Comparison of ENCODE assay signal across 8 cellular contexts in genomic region chr1:182604128-182604834, GRCh38. TPM values are rescaled to one million over a fixed set of nuclear protein-coding genes. Genes with fewer than 3 reads are reported as not detected.
DNase-seq lines count a peak whose midpoint lies in the region; ATAC-seq and TF ChIP-seq lines count a peak whose summit lies in the region.

RGS16 (minus strand) TSS chr1:182604389; CDS start chr1:182604259, 130 bp downstream.

- TF ChIP-seq CTCF in GM13976 (IDR thresholded peaks at IDR 0.05; ENCODE audit: borderline replicate concordance, control extremely low read depth, extremely low read depth, insufficient read depth, missing control alignments) (no peak), heart right ventricle (IDR thresholded peaks at IDR 0.05) (no peak), progenitor cell of endocrine pancreas (IDR thresholded peaks at IDR 0.05; ENCODE audit: unreplicated experiment) (no peak)

- H3K36me3 ChIP-seq in adipocyte (ENCODE audit: control insufficient read depth, insufficient read depth, low read length, severe bottlenecking), result peaks cover 15% of the 10 kb centered on the region
- peaks cover 0 to 28% (median 0%) of the 10 kb centered on the region in 9 donors for H3K36me3 ChIP-seq in heart right ventricle
- H3K36me3 ChIP-seq in urinary bladder (ENCODE audit: insufficient read depth), result no peaks in the 10 kb centered on the region

- in situ Hi-C loops in GM13976 (cut with MboI; ENCODE audit: low sequenced_read_pairs, unreplicated experiment), result no loop called here

- peak; percentile 90 for ATAC-seq in HG02798 (IDR thresholded peaks at IDR 0.05; ENCODE audit: poor library complexity, unreplicated experiment)
- ATAC-seq in T-cell (replicated peaks in 1 of 4), result peak; percentile 88 to 96 (median 94)
- ATAC-seq in heart right ventricle, result peak; percentile 96 to 98 (median 97)

- H3K4me1 ChIP-seq in adipocyte (ENCODE audit: control insufficient read depth, insufficient read depth, low read length), result peaks cover 34% of the 10 kb centered on the region
- H3K4me1 ChIP-seq in heart right ventricle, result peaks cover 7 to 70% (median 31%) of the 10 kb centered on the region in 9 donors
- H3K4me1 ChIP-seq in urinary bladder (ENCODE audit: insufficient read depth), result no peaks in the 10 kb centered on the region

- no peaks in the 10 kb centered on the region for H3K27me3 ChIP-seq in adipocyte (replicated peaks; ENCODE audit: control insufficient read depth, insufficient read depth, low read length)
- peaks cover 0 to 17% (median 0%) of the 10 kb centered on the region in 7 donors for H3K27me3 ChIP-seq in heart right ventricle

- H3K4me3 Mint-ChIP-seq in T-cell, result peak within 1 kb of the TSS; percentile 71 to 82 (median 81)
- peak within 1 kb of the TSS; percentile 61 for H3K4me3 Mint-ChIP-seq in progenitor cell of endocrine pancreas (ENCODE audit: low read depth)

- DNase-seq in GM13976 (ENCODE audit: low spot score) (peak; percentile 98), NCI-H1436 treated with DMSO at 0.1 percent for 48 hours (lab: John Stamatoyannopoulos, UW) (peak; percentile 59), T-cell (peak; percentile 59 to 92 (median 75)), adipocyte (ENCODE audit: low read depth) (peak; percentile 94), heart right ventricle (peak; percentile 95 to 96), progenitor cell of endocrine pancreas (ENCODE audit: low spot score, unreplicated experiment) (peak; percentile 68)

- H3K9me3 ChIP-seq in adipocyte (ENCODE audit: control insufficient read depth, low read length) (no peaks in the 10 kb centered on the region), heart right ventricle (no peaks in the 10 kb centered on the region)

- H3K36me3 Mint-ChIP-seq in T-cell (peaks cover 4% of the 10 kb centered on the region), progenitor cell of endocrine pancreas (ENCODE audit: insufficient read depth) (no peaks in the 10 kb centered on the region)

- H3K27me3 Mint-ChIP-seq in T-cell (peaks cover 4 to 9% of the 10 kb centered on the region in 2 donors), progenitor cell of endocrine pancreas (peaks cover 37% of the 10 kb centered on the region)

- 2% methylated on average over 44 of the region's 44 CpGs for WGBS in heart right ventricle, 2 donors
- 2% methylated on average over 44 of the region's 44 CpGs for WGBS in urinary bladder

- H3K27ac ChIP-seq in heart right ventricle (peak within 1 kb of the TSS in 9 of 10 donors; percentile 15 to 75 (median 58)), urinary bladder (ENCODE audit: low read depth) (no peak within 1 kb of the TSS)

- intact Hi-C loops in heart right ventricle (cut with DNase I), result loop anchor here in 5 of 10 donors (5.0 kb wide), 4 partner anchors 68 to 233 kb away; partner anchors contain the start of gene DHX9 (in 1 of the 5)

- POLR2A ChIA-PET in T-cell (lab: Charles Lee), result interaction anchor here in 1 of 2 donors (0.6 to 1.0 kb wide), 3 partner anchors 15 to 181 kb away, joined by 4 to 6 read pairs (median 5); partner anchors contain the start of gene RNASEL

- H3K4me3 ChIP-seq in adipocyte (ENCODE audit: low read length) (peak within 1 kb of the TSS; percentile 80), heart right ventricle (peak within 1 kb of the TSS; percentile 42 to 71 (median 60)), urinary bladder (ENCODE audit: low read depth, low read length) (peak within 1 kb of the TSS; percentile 37)

- CTCF ChIA-PET in T-cell (lab: Charles Lee), result interaction anchor here (0.9 to 11.7 kb wide), 15 partner anchors 9 to 186 kb away, joined by 3 to 257 read pairs (median 4); partner anchors contain the start of genes NPL (in 1 of the 2) and RNASEL (in 1 of the 2)

- H3K4me1 Mint-ChIP-seq in T-cell, result peaks cover 0 to 10% (median 6%) of the 10 kb centered on the region in 3 donors
- H3K4me1 Mint-ChIP-seq in progenitor cell of endocrine pancreas (ENCODE audit: low read depth), result peaks cover 5% of the 10 kb centered on the region

- H3K9me3 Mint-ChIP-seq in T-cell, result no peaks in the 10 kb centered on the region
- no peaks in the 10 kb centered on the region for H3K9me3 Mint-ChIP-seq in progenitor cell of endocrine pancreas (ENCODE audit: low read depth)

- peak within 1 kb of the TSS; percentile 68 for H3K9ac ChIP-seq in adipocyte (ENCODE audit: low read length)

- H3K27ac Mint-ChIP-seq in T-cell, result peak within 1 kb of the TSS; percentile 23 to 80
- H3K27ac Mint-ChIP-seq in progenitor cell of endocrine pancreas, result peak within 1 kb of the TSS; percentile 18

RNA-seq across cellular contexts. Expression of gene RGS16, which starts in this region (rescaled TPM):
- 10 to 100 TPM in 1 of 5 donors, 1 to 10 TPM in 4; 2.9 to 15.6 (median 4.6) TPM for total RNA-seq in T-cell
- total RNA-seq in heart right ventricle, result 1 to 10 TPM in 9 of 10 donors, under 1 TPM in 1; 0.42 to 8.7 (median 2.1) TPM
- 1 to 10 TPM; 2.5 TPM for polyA plus RNA-seq in heart right ventricle
- 0.98 and 1.5 TPM in 2 replicates for total RNA-seq in progenitor cell of endocrine pancreas
- 7.9 TPM for total RNA-seq in urinary bladder
- polyA plus RNA-seq in urinary bladder, result 5.9 TPM
